In genomic region chr17:39671651-39672521, GRCh38 we compare ENCODE assay signal across 1 cellular context.
TF ChIP-seq lines count a peak whose summit lies in the region.

No MANE protein-coding gene starts in this region.

TF ChIP-seq in Ishikawa, 13 proteins besides CTCF, POLR2A, EP300 and RAD21:
- no peak for TF ChIP-seq FOXM1 (IDR thresholded peaks at IDR 0.05; ENCODE audit: borderline replicate concordance, low read depth)
- peak; percentile 97 for TF ChIP-seq ZBTB7A (IDR thresholded peaks at IDR 0.05; ENCODE audit: low read depth)
- no peak for TF ChIP-seq EGR1 (IDR thresholded peaks at IDR 0.05)
- no peak for TF ChIP-seq YY1 (IDR thresholded peaks at IDR 0.05; ENCODE audit: low read depth)
